26 cellular contexts compared by ENCODE assay signal in genomic region chr18:653512-653911, GRCh38. TPM values are rescaled to one million over a fixed set of nuclear protein-coding genes. Genes with fewer than 3 reads are reported as not detected.
A peak's percentile ranks its signal among the peaks of the same experiment; 100 is the strongest.
DNase-seq lines count a peak whose midpoint lies in the region; ATAC-seq and TF ChIP-seq lines count a peak whose summit lies in the region.
"Had no signal": no experiment of that assay in that cellular context is flagged by ENCODE, and none has a peak within 500 bp of the region (broad histone marks: within the 10 kb centered on the region; RNA-seq: fewer than 3 reads in every experiment).

No MANE protein-coding gene starts in this region.

- H3K27me3 Mint-ChIP-seq in GM23338 (ENCODE audit: insufficient read depth, low read depth, poor library complexity) (peaks cover 11% of the 10 kb centered on the region), neural crest cell (ENCODE audit: low read depth) (no peaks in the 10 kb centered on the region)

- no peak overlapping the region for H2AFZ ChIP-seq in GM23338

- TSS peak; percentile 22 for BruUV-seq in Panc1 (replicated peaks; lab: Mats Ljungman, UMichigan)

- no peaks in the 10 kb centered on the region for H3K9me2 ChIP-seq in GM23338 (ENCODE audit: insufficient read depth)

- peaks cover 11% of the 10 kb centered on the region; the same call in 2 of the 3 replicates for H3K36me3 Mint-ChIP-seq in GM23338 (ENCODE audit: low read depth)
- peaks cover 9% of the 10 kb centered on the region for H3K36me3 Mint-ChIP-seq in neural crest cell (ENCODE audit: low read depth)

- no peak for ATAC-seq in GM23338
- no peak for ATAC-seq in Panc1

- peaks cover 7% of the 10 kb centered on the region; the same call in 1 of the 2 replicates for H3F3A ChIP-seq in GM23338 (replicated peaks; ENCODE audit: low read depth)

- POLR2A ChIA-PET in Panc1 (lab: Charles Lee) = no interaction called here

- peaks cover 29% of the 10 kb centered on the region; the same call in 2 of the 3 replicates for H3K4me1 Mint-ChIP-seq in GM23338
- H3K4me1 Mint-ChIP-seq in neural crest cell = peaks cover 22% of the 10 kb centered on the region

- intact Hi-C loops in Panc1 (cut with micrococcal nuclease; ENCODE audit: unreplicated experiment) = no loop called here

- H3K36me3 ChIP-seq in GM23338 (ENCODE audit: insufficient read depth) = no peaks in the 10 kb centered on the region
- H3K36me3 ChIP-seq in Panc1 (ENCODE audit: control insufficient read depth, insufficient read depth, low read length) = no peaks in the 10 kb centered on the region; the same call in none of the 2 replicates
- H3K36me3 ChIP-seq: Peyer's patch had no signal

- peaks cover 14% of the 10 kb centered on the region for H3K79me2 ChIP-seq in GM23338 (replicated peaks; ENCODE audit: insufficient read depth)

- in situ Hi-C loops in Panc1 (cut with HindIII; ENCODE audit: low pct_unique_long_range_greater_than_20kb, low sequenced_read_pairs) = no loop called here

- CTCF ChIA-PET in Panc1 (lab: Charles Lee) = no interaction called here

- TF ChIP-seq CTCF in GM23338 (conservative IDR thresholded peaks at IDR 0.05; ENCODE audit: low read depth in 2 of 2) = no peak
- no peak for TF ChIP-seq CTCF in Panc1 (IDR thresholded peaks at IDR 0.05)
- TF ChIP-seq CTCF in neural crest cell (conservative IDR thresholded peaks at IDR 0.05) = no peak

- H3K9me3 ChIP-seq in Panc1 (ENCODE audit: control insufficient read depth, insufficient read depth, low read depth, low read length) = no peaks in the 10 kb centered on the region
- H3K9me3 ChIP-seq: BE2C, Peyer's patch had no signal

- H3K4me3 Mint-ChIP-seq in GM23338 = no peak overlapping the region
- peak overlapping the region; percentile 56 for H3K4me3 Mint-ChIP-seq in neural crest cell
- H3K4me3 Mint-ChIP-seq: CD14-positive monocyte had no signal

- no peaks in the 10 kb centered on the region for H3K27me3 ChIP-seq in GM23338 (ENCODE audit: insufficient read depth)
- no peaks in the 10 kb centered on the region for H3K27me3 ChIP-seq in Panc1 (ENCODE audit: control insufficient read depth, insufficient read depth, low read length)
- H3K27me3 ChIP-seq: BE2C, Peyer's patch had no signal

- H3K9me3 Mint-ChIP-seq in GM23338 = no peaks in the 10 kb centered on the region
- H3K9me3 Mint-ChIP-seq in neural crest cell = no peaks in the 10 kb centered on the region
- H3K9me3 Mint-ChIP-seq: CD8-positive, alpha-beta memory T cell had no signal

- no peak overlapping the region for H3K4me2 ChIP-seq in GM23338
- H3K4me2 ChIP-seq: KMS-11 had no signal

- no peak overlapping the region for H3K4me3 ChIP-seq in GM23338
- no peak overlapping the region for H3K4me3 ChIP-seq in Panc1 (ENCODE audit: low read depth in 2 of 2, low read length in 2 of 2)
- H3K4me3 ChIP-seq: Peyer's patch, SK-N-MC had no signal

- H3K27ac Mint-ChIP-seq in GM23338 (no peak overlapping the region), neural crest cell (ENCODE audit: unreplicated experiment) (no peak overlapping the region)
- H3K27ac Mint-ChIP-seq: CD8-positive, alpha-beta memory T cell had no signal

- no peak overlapping the region for H3K27ac ChIP-seq in GM23338 (ENCODE audit: low read depth)
- H3K27ac ChIP-seq in Panc1 (ENCODE audit: low read length) = no peak overlapping the region; the same call in 1 of the 2 replicates
- H3K27ac ChIP-seq: 22Rv1, KMS-11, Peyer's patch, SK-N-MC had no signal

- DNase-seq in NCI-H510A treated with DMSO at 0.1 percent for 48 hours (lab: John Stamatoyannopoulos, UW) (peak; percentile 20), NCI-H510A (lab: John Stamatoyannopoulos, UW) (no peak), GM23338 (ENCODE audit: low spot score) (peak; percentile 27), Panc1 (ENCODE audit: low read depth, low spot score) (no peak), neural crest cell (ENCODE audit: low read depth, low spot score) (no peak), SK-N-DZ (ENCODE audit: low spot score) (no peak), HT-29 (ENCODE audit: low spot score) (no peak)
- DNase-seq: BE2C; Calu3; CD8-positive, alpha-beta memory T cell; DMS79 treated with DMSO at 0.1 percent for 48 hours; IMR-90; MM.1S; NCI-H187; NCI-H2081 treated with DMSO at 0.1 percent for 48 hours; NCI-H2171; NCI-H226; NCI-H524; NCI-H774; Peyer's patch; SHP77 treated with DMSO at 0.1 percent for 48 hours; SW 1271 had no signal

- no peaks in the 10 kb centered on the region; the same call in 1 of the 2 replicates for H4K20me1 ChIP-seq in GM23338 (replicated peaks; ENCODE audit: insufficient read depth)

- H3K4me1 ChIP-seq in GM23338 (ENCODE audit: insufficient read depth) (peaks cover 5% of the 10 kb centered on the region), Panc1 (ENCODE audit: control insufficient read depth, insufficient read depth, low read length) (peaks cover 35% of the 10 kb centered on the region)
- H3K4me1 ChIP-seq: BE2C had no signal

TF ChIP-seq in GM23338, 12 proteins besides CTCF, POLR2A, EP300 and RAD21 (continues in another document):
- TF ChIP-seq ZNF114 (CRISPR knock-in tag; IDR thresholded peaks at IDR 0.05) (no peak), ZNF331 (CRISPR knock-in tag; IDR thresholded peaks at IDR 0.05; ENCODE audit: low read depth) (no peak), NANOG (IDR thresholded peaks at IDR 0.05; ENCODE audit: borderline replicate concordance) (no peak), EZH2phosphoT487 (IDR thresholded peaks at IDR 0.05; ENCODE audit: unreplicated experiment) (no peak), STAT1 (IDR thresholded peaks at IDR 0.05; ENCODE audit: unreplicated experiment) (no peak)

RNA-seq across cellular contexts. Expression of gene TYMS, which starts 3.9 kb away (rescaled TPM):
- total RNA-seq in GM23338 (2014; rRNA removed; shearing (Covaris generic)) = 52.9 and 60.5 TPM in 2 replicates
- 62.9 and 72.3 TPM in 2 replicates for polyA plus RNA-seq in GM23338 (2016; fragmentation: Nextera tagmentation; extraction: Ambion mirVana)
- total RNA-seq in Panc1 (2021; ENCODE audit: unreplicated experiment) = 202 TPM
- 157 TPM for polyA plus RNA-seq in Panc1 (2012; ENCODE audit: insufficient read length)
- 264 and 268 TPM in 2 replicates for total RNA-seq in neural crest cell
- 102 and 120 TPM in 2 replicates for polyA plus RNA-seq in SK-N-DZ (2014; cell fraction: cytosol; rRNA removed)
- 79.7 and 194 TPM in 2 replicates for polyA plus RNA-seq in SK-N-DZ (2014; cell fraction: nucleus; rRNA removed)
- 49.2 and 56.4 TPM in 2 replicates for total RNA-seq in HT-29 (2014; rRNA removed; shearing (Covaris generic))
- polyA plus RNA-seq: CD14-positive monocyte had no signal

RNA-seq across cellular contexts. Expression of gene CLUL1, which starts 56.7 kb away (rescaled TPM):
- total RNA-seq in GM23338 (2014; rRNA removed; shearing (Covaris generic)) = not detected in 2 replicates
- polyA plus RNA-seq in GM23338 (2016; fragmentation: Nextera tagmentation; extraction: Ambion mirVana) = 1.5 and 2.6 TPM in 2 replicates
- 0.46 TPM for total RNA-seq in Panc1 (2021; ENCODE audit: unreplicated experiment)
- polyA plus RNA-seq in Panc1 (2012; ENCODE audit: insufficient read length) = 0.61 TPM
- total RNA-seq in neural crest cell = 0.50 and 1.0 TPM in 2 replicates
- 0.21 TPM in 1 of 2 replicates, not detected in the other for polyA plus RNA-seq in SK-N-DZ (2014; cell fraction: cytosol; rRNA removed)
- polyA plus RNA-seq in SK-N-DZ (2014; cell fraction: nucleus; rRNA removed) = not detected in 2 replicates
- not detected in 2 replicates for total RNA-seq in HT-29 (2014; rRNA removed; shearing (Covaris generic))
- total RNA-seq: CD8-positive, alpha-beta memory T cell; IMR-90 had no signal
- polyA plus RNA-seq: CD14-positive monocyte, IMR-90 had no signal

RNA-seq across cellular contexts. Expression of gene ENOSF1, which starts 58.9 kb away (rescaled TPM):
- 20.5 and 36.4 TPM in 2 replicates for total RNA-seq in GM23338 (2014; rRNA removed; shearing (Covaris generic))
- polyA plus RNA-seq in GM23338 (2016; fragmentation: Nextera tagmentation; extraction: Ambion mirVana) = 30.1 and 32.0 TPM in 2 replicates
- total RNA-seq in Panc1 (2021; ENCODE audit: unreplicated experiment) (53.7 TPM), neural crest cell (78.6 and 83.3 TPM in 2 replicates)
- polyA plus RNA-seq in Panc1 (2012; ENCODE audit: insufficient read length) = 61.8 TPM
- 7.3 and 8.4 TPM in 2 replicates for polyA plus RNA-seq in SK-N-DZ (2014; cell fraction: cytosol; rRNA removed)
- 30.1 and 43.1 TPM in 2 replicates for polyA plus RNA-seq in SK-N-DZ (2014; cell fraction: nucleus; rRNA removed)
- 75.1 and 85.1 TPM in 2 replicates for total RNA-seq in HT-29 (2014; rRNA removed; shearing (Covaris generic))

Comparison
In these comparisons a context has a peak if more than half of its experiments do, and no peak if none do; other contexts are left out.
1. DNase-seq: peak in NCI-H510A treated with DMSO at 0.1 percent for 48 hours (single experiment) and GM23338 (single experiment); none in NCI-H510A (single experiment), Panc1 (single experiment), neural crest cell (single experiment), SK-N-DZ (single experiment) and HT-29 (single experiment).